In genomic region chr3:159322322-159322939, GRCh38 we compare ENCODE assay signal across 9 cellular contexts.
DNase-seq lines count a peak whose midpoint lies in the region; ATAC-seq and TF ChIP-seq lines count a peak whose summit lies in the region.
"Had no signal": no experiment of that assay in that cellular context is flagged by ENCODE, and none has a peak within 500 bp of the region (broad histone marks: within the 10 kb centered on the region; RNA-seq: fewer than 3 reads in every experiment).

No MANE protein-coding gene starts in this region.

- H3K36me3 ChIP-seq in breast epithelium (no peaks in the 10 kb centered on the region), Panc1 (ENCODE audit: control insufficient read depth, insufficient read depth, low read length) (no peaks in the 10 kb centered on the region), gastrocnemius medialis (no peaks in the 10 kb centered on the region), stomach (no peaks in the 10 kb centered on the region)

- H3K4me3 ChIP-seq in breast epithelium (no peak overlapping the region), Panc1 (ENCODE audit: low read depth in 2 of 2, low read length in 2 of 2) (no peak overlapping the region), gastrocnemius medialis (no peak overlapping the region), stomach (no peak overlapping the region)

- DNase-seq in MCF 10A (ENCODE audit: unreplicated experiment) (peak; percentile 40), breast epithelium (ENCODE audit: low spot score in 2 of 2) (no peak), Panc1 (ENCODE audit: low read depth, low spot score) (peak; percentile 13), fibroblast of peridontal ligament (ENCODE audit: extremely low read depth) (peak; percentile 24), gastrocnemius medialis (no peak), stomach (no peak)
- no peak for DNase-seq in activated CD4-positive, CD25-positive, alpha-beta regulatory T cell treated with anti-CD3 and anti-CD28 coated beads, Interleukin-2, amount 50 U/mL, for 72 hours

- H3K27ac ChIP-seq in breast epithelium (no peak overlapping the region), Panc1 (ENCODE audit: low read length) (no peak overlapping the region), gastrocnemius medialis (no peak overlapping the region), stomach (no peak overlapping the region)

- ATAC-seq in HG02642 (IDR thresholded peaks at IDR 0.05; ENCODE audit: poor library complexity, unreplicated experiment) (peak; percentile 69), Panc1 (peak; percentile 76), gastrocnemius medialis (no peak)

- no peaks in the 10 kb centered on the region for H3K4me1 ChIP-seq in breast epithelium
- H3K4me1 ChIP-seq in Panc1 (ENCODE audit: control insufficient read depth, insufficient read depth, low read length) = no peaks in the 10 kb centered on the region
- H3K4me1 ChIP-seq in gastrocnemius medialis = no peaks in the 10 kb centered on the region
- H3K4me1 ChIP-seq in stomach = no peaks in the 10 kb centered on the region

- no peaks in the 10 kb centered on the region for H3K36me3 Mint-ChIP-seq in MCF 10A (ENCODE audit: insufficient read depth, unreplicated experiment)

- no peaks in the 10 kb centered on the region for H3K4me1 Mint-ChIP-seq in MCF 10A (ENCODE audit: insufficient read depth, unreplicated experiment)

- TF ChIP-seq POLR2A in breast epithelium (IDR thresholded peaks at IDR 0.05) (no peak), gastrocnemius medialis (IDR thresholded peaks at IDR 0.05) (no peak), stomach (IDR thresholded peaks at IDR 0.05) (no peak)

- no peaks in the 10 kb centered on the region for H3K27me3 Mint-ChIP-seq in MCF 10A (ENCODE audit: insufficient read depth, unreplicated experiment)
- H3K27me3 Mint-ChIP-seq: stimulated activated naive CD8-positive, alpha-beta T cell treated with anti-CD3 and anti-CD28 coated beads, Interleukin-15, Interleukin-2, amounts not matched to agents 100 ng/mL and 50 ng/mL, for 24 hours had no signal

- H3K9me3 Mint-ChIP-seq in MCF 10A (ENCODE audit: unreplicated experiment) = peaks cover 6% of the 10 kb centered on the region
- H3K9me3 Mint-ChIP-seq: stimulated activated naive CD8-positive, alpha-beta T cell treated with anti-CD3 and anti-CD28 coated beads, Interleukin-15, Interleukin-2, amounts not matched to agents 100 ng/mL and 50 ng/mL, for 24 hours had no signal

- TF ChIP-seq EP300 in stomach (IDR thresholded peaks at IDR 0.05) = no peak

- no peaks in the 10 kb centered on the region for H3K9me3 ChIP-seq in breast epithelium
- no peaks in the 10 kb centered on the region for H3K9me3 ChIP-seq in Panc1 (ENCODE audit: control insufficient read depth, insufficient read depth, low read depth, low read length)
- no peaks in the 10 kb centered on the region for H3K9me3 ChIP-seq in gastrocnemius medialis
- no peaks in the 10 kb centered on the region for H3K9me3 ChIP-seq in stomach

- WGBS in stomach, 5 donors = 33 to 54% (median 44%) methylated on average over 8 of the region's 8 CpGs

- POLR2A ChIA-PET in MCF 10A (lab: Yijun Ruan, JAX) = no interaction called here
- POLR2A ChIA-PET in Panc1 (lab: Charles Lee) = no interaction called here

- intact Hi-C loops in MCF 10A (cut with micrococcal nuclease) = loop anchor here (1.0 to 2.0 kb wide), 2 partner anchors 136 to 483 kb away; no protein-coding TSS in a partner anchor
- intact Hi-C loops in breast epithelium (cut with DNase I; ENCODE audit: low total_unique reads) = no loop called here
- intact Hi-C loops in Panc1 (cut with micrococcal nuclease; ENCODE audit: unreplicated experiment) = loop anchor here (2.0 kb wide), 1 partner anchor 484 kb away; no protein-coding TSS in a partner anchor
- intact Hi-C loops in gastrocnemius medialis (cut with DNase I; ENCODE audit: low total_unique reads) = loop anchor here (5.0 kb wide), 1 partner anchor 485 kb away; no protein-coding TSS in a partner anchor
- intact Hi-C loops in stomach (cut with DNase I; ENCODE audit: low total_unique reads) = no loop called here

- no peak overlapping the region for H3K27ac Mint-ChIP-seq in MCF 10A (ENCODE audit: low read depth, unreplicated experiment)
- H3K27ac Mint-ChIP-seq: stimulated activated naive CD8-positive, alpha-beta T cell treated with anti-CD3 and anti-CD28 coated beads, Interleukin-15, Interleukin-2, amounts not matched to agents 100 ng/mL and 50 ng/mL, for 24 hours had no signal

- no peak overlapping the region for H3K4me3 Mint-ChIP-seq in MCF 10A (ENCODE audit: unreplicated experiment)
- H3K4me3 Mint-ChIP-seq: stimulated activated naive CD8-positive, alpha-beta T cell treated with anti-CD3 and anti-CD28 coated beads, Interleukin-15, Interleukin-2, amounts not matched to agents 100 ng/mL and 50 ng/mL, for 24 hours had no signal

- TF ChIP-seq CTCF in MCF 10A (IDR thresholded peaks at IDR 0.05; ENCODE audit: unreplicated experiment) (peak; percentile 60), breast epithelium (IDR thresholded peaks at IDR 0.05) (no peak), Panc1 (IDR thresholded peaks at IDR 0.05) (peak; percentile 93), gastrocnemius medialis (IDR thresholded peaks at IDR 0.05 in 4 of 5, conservative IDR thresholded peaks at IDR 0.05 in 1 of 5) (peak; percentile 26 to 57 (median 32)), stomach (IDR thresholded peaks at IDR 0.05) (peak in 2 of 7 experiments; percentile 11 to 14)

- in situ Hi-C loops in Panc1 (cut with HindIII; ENCODE audit: low pct_unique_long_range_greater_than_20kb, low sequenced_read_pairs) = no loop called here
- in situ Hi-C loops in gastrocnemius medialis (cut with MboI; ENCODE audit: low sequenced_read_pairs in 4 of 4) = no loop called here

- H3K27me3 ChIP-seq in breast epithelium (no peaks in the 10 kb centered on the region), Panc1 (ENCODE audit: control insufficient read depth, insufficient read depth, low read length) (no peaks in the 10 kb centered on the region; the same call in 1 of the 2 replicates), gastrocnemius medialis (no peaks in the 10 kb centered on the region), stomach (no peaks in the 10 kb centered on the region)

- CTCF ChIA-PET in MCF 10A (lab: Yijun Ruan, JAX) = interaction anchor here (0.6 to 1.4 kb wide), 14 partner anchors 12 to 1532 kb away, joined by 3 to 7 read pairs (median 4); no protein-coding TSS in a partner anchor
- CTCF ChIA-PET in Panc1 (lab: Charles Lee) = interaction anchor here (0.6 to 0.7 kb wide), 2 partner anchors 386 to 482 kb away, joined by 3 read pairs; no protein-coding TSS in a partner anchor

- BruUV-seq in MCF 10A (replicated peaks; lab: Mats Ljungman, UMichigan) = no TSS peak
- BruUV-seq in Panc1 (replicated peaks; lab: Mats Ljungman, UMichigan) = no TSS peak

Comparison
In these comparisons a context has a peak if more than half of its experiments do, and no peak if none do; other contexts are left out.
1. DNase-seq: peak in MCF 10A (single experiment), Panc1 (single experiment) and fibroblast of peridontal ligament (single experiment); none in breast epithelium (0 of 2), gastrocnemius medialis (0 of 2), stomach (single experiment) and activated CD4-positive, CD25-positive, alpha-beta regulatory T cell treated with anti-CD3 and anti-CD28 coated beads, Interleukin-2, amount 50 U/mL, for 72 hours (single experiment).
2. CTCF ChIP-seq: peak in MCF 10A (single experiment), Panc1 (single experiment) and gastrocnemius medialis (5 of 5); none in breast epithelium (0 of 3).
3. intact Hi-C loops: an anchor here in MCF 10A (1.0 to 2.0 kb wide), Panc1 (2.0 kb wide) and gastrocnemius medialis (5.0 kb wide); none called in breast epithelium and stomach.
4. ATAC-seq: peak in HG02642 (single experiment) and Panc1 (single experiment); none in gastrocnemius medialis (0 of 2).